1 cellular context compared by ENCODE assay signal in genomic region chr12:6890789-6891624, GRCh38.
TF ChIP-seq lines count a peak whose summit lies in the region.

No MANE protein-coding gene starts in this region.

TF ChIP-seq in K562, 482 proteins besides CTCF, POLR2A, EP300 and RAD21 (continued from another document and continues in another):
- TF ChIP-seq UBTF (IDR thresholded peaks at IDR 0.05; ENCODE audit: borderline replicate concordance in 1 of 2, low read depth in 2 of 2, low read length in 2 of 2) (peak; percentile 32 to 76; a peak in 2 of 4 replicates), ZNF407 (IDR thresholded peaks at IDR 0.05; ENCODE audit: low read depth) (no peak), AFF1 (IDR thresholded peaks at IDR 0.05; ENCODE audit: low read depth in 1 of 2, partially characterized antibody in 2 of 2) (peak in 1 of 2 experiments; percentile 24), GMEB1 (CRISPR knock-in tag; IDR thresholded peaks at IDR 0.05) (peak; percentile 76), ATF7 (IDR thresholded peaks at IDR 0.05) (peak; percentile 87), NCOA1 (IDR thresholded peaks at IDR 0.05; ENCODE audit: low read depth) (no peak), ZBTB9 (CRISPR knock-in tag; IDR thresholded peaks at IDR 0.05) (0 out of 2 replicates have a peak, but pooled peaks have one; percentile 19), SMC3 (conservative IDR thresholded peaks at IDR 0.05; ENCODE audit: insufficient read depth, low read depth, low read length) (peak; percentile 32; the same call in 1 of the 2 replicates), MNT (conservative IDR thresholded peaks at IDR 0.05) (peak in 1 of 2 experiments; percentile 81; a peak in 3 of 4 replicates), FIP1L1 (IDR thresholded peaks at IDR 0.05; ENCODE audit: low read depth, low read length, poor library complexity, severe bottlenecking) (peak; percentile 65), ZNF24 (IDR thresholded peaks at IDR 0.05) (no peak), CTBP1 (IDR thresholded peaks at IDR 0.05; ENCODE audit: borderline replicate concordance) (peak; percentile 82), MCM5 (IDR thresholded peaks at IDR 0.05; ENCODE audit: low read depth) (no peak), POLR2AphosphoS5 (IDR thresholded peaks at IDR 0.05; ENCODE audit: control insufficient read depth, insufficient read depth, low read depth, low read length) (peak; percentile 82), NEUROD1 (IDR thresholded peaks at IDR 0.05; ENCODE audit: borderline replicate concordance, low read depth, low read length, partially characterized antibody) (peak; percentile 6), JUND (IDR thresholded peaks at IDR 0.05; ENCODE audit: borderline replicate concordance, low read depth, low read length) (peak; percentile 56), JUND (tag; IDR thresholded peaks at IDR 0.05; ENCODE audit: borderline replicate concordance, low read depth, low read length) (peak; percentile 48; the same call in 1 of the 3 replicates), TCF3 (CRISPR knock-in tag; IDR thresholded peaks at IDR 0.05) (peak; percentile 49; the same call in 1 of the 2 replicates), NFRKB (IDR thresholded peaks at IDR 0.05; ENCODE audit: low read depth) (peak; percentile 23), MAZ (CRISPR knock-in tag; conservative IDR thresholded peaks at IDR 0.05 in 1 of 2, IDR thresholded peaks at IDR 0.05 in 1 of 2) (peak; percentile 80 to 92), E2F6 (IDR thresholded peaks at IDR 0.05; ENCODE audit: borderline replicate concordance in 1 of 2, extremely low read depth in 1 of 2, insufficient read depth in 1 of 2, insufficient read length in 1 of 2, low read depth in 1 of 2, low read length in 1 of 2, poor library complexity in 1 of 2, severe bottlenecking in 1 of 2) (peak; percentile 59 to 79), BRD9 (IDR thresholded peaks at IDR 0.05; ENCODE audit: low read depth, partially characterized antibody) (peak; percentile 91), CBFA2T2 (conservative IDR thresholded peaks at IDR 0.05) (peak; percentile 40; the same call in 1 of the 2 replicates), SOX6 (IDR thresholded peaks at IDR 0.05) (peak; percentile 56; the same call in 1 of the 2 replicates), BRF1 (IDR thresholded peaks at IDR 0.05; ENCODE audit: borderline replicate concordance, extremely low read depth, insufficient read length) (no peak), PML (IDR thresholded peaks at IDR 0.05; ENCODE audit: low read length) (peak; percentile 24; the same call in 1 of the 2 replicates), SIN3A (IDR thresholded peaks at IDR 0.05; ENCODE audit: borderline replicate concordance in 2 of 2, control insufficient read depth in 1 of 2, low read depth in 2 of 2, low read length in 2 of 2) (0 out of 4 replicates have a peak, but pooled peaks of 1 of the 2 experiments have one; percentile 55), ZFP36 (IDR thresholded peaks at IDR 0.05; ENCODE audit: low read depth, low read length, partially characterized antibody) (no peak), SIN3B (IDR thresholded peaks at IDR 0.05; ENCODE audit: low read depth) (peak; percentile 62), NFE2L1 (tag; IDR thresholded peaks at IDR 0.05; ENCODE audit: borderline replicate concordance, low read depth) (peak; percentile 89), ZNF316 (IDR thresholded peaks at IDR 0.05) (peak; percentile 97), RB1 (IDR thresholded peaks at IDR 0.05; ENCODE audit: low read depth) (peak; percentile 91), MTA3 (IDR thresholded peaks at IDR 0.05; ENCODE audit: borderline replicate concordance) (peak; percentile 95), HMG20B (CRISPR knock-in tag; IDR thresholded peaks at IDR 0.05) (no peak), MYC (IDR thresholded peaks at IDR 0.05; ENCODE audit: low read depth, low read length) (peak; percentile 73), MYC (CRISPR knock-in tag; IDR thresholded peaks at IDR 0.05; ENCODE audit: borderline replicate concordance, low read depth) (no peak), MEF2D (tag; conservative IDR thresholded peaks at IDR 0.05; ENCODE audit: low read depth) (no peak), GABPA (tag; conservative IDR thresholded peaks at IDR 0.05; ENCODE audit: low read depth) (peak; percentile 61), HEY1 (CRISPR knock-in tag; IDR thresholded peaks at IDR 0.05; ENCODE audit: borderline replicate concordance) (no peak), DPF2 (IDR thresholded peaks at IDR 0.05) (peak; percentile 59; the same call in 1 of the 2 replicates), RBFOX2 (IDR thresholded peaks at IDR 0.05; ENCODE audit: low read depth, low read length) (peak; percentile 86)
